In the genomic region with DNA sequence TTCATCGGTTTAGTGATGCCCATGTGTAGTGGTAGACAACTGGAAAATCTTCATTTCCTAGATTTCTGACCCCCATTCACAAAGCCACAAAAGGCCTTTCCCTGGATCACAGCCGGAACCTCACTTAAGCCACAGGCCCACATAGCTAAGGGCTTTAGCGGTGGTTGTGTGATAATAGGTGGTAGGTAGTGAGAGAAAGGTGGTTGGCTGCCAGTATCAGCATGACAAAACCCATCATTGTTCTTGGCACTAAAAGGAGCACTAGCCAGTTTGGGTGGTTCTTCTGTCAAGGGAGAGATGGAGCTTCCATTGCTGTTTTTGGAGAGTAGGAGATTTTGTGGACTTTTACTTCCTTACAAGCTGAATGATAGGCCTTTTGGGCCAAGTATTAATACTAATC, we compare ENCODE assay signal across 1 cellular context.
A peak's percentile ranks its signal among the peaks of the same experiment; 100 is the strongest.
TF ChIP-seq lines count a peak whose summit lies in the region.

No MANE protein-coding gene starts in this region.

TF ChIP-seq in H1, 55 proteins besides CTCF, POLR2A, EP300 and RAD21:
- TF ChIP-seq RFX5 (IDR thresholded peaks at IDR 0.05; ENCODE audit: borderline replicate concordance, low read depth, low read length) (no peak), POU5F1 (IDR thresholded peaks at IDR 0.05; ENCODE audit: low read depth, low read length) (peak; percentile 79; the same call in 1 of the 2 replicates), CHD2 (IDR thresholded peaks at IDR 0.05; ENCODE audit: low read length) (no peak), GTF2F1 (IDR thresholded peaks at IDR 0.05; ENCODE audit: borderline replicate concordance, low read depth, low read length) (no peak), GABPA (IDR thresholded peaks at IDR 0.05; ENCODE audit: borderline replicate concordance, insufficient read depth, low read length) (no peak), YY1 (IDR thresholded peaks at IDR 0.05; ENCODE audit: low read depth, low read length) (peak; percentile 61; the same call in 1 of the 2 replicates), SP1 (IDR thresholded peaks at IDR 0.05; ENCODE audit: low read depth, low read length) (no peak), KDM1A (IDR thresholded peaks at IDR 0.05; ENCODE audit: borderline replicate concordance, low read length) (peak; percentile 73; the same call in 1 of the 2 replicates), POLR2AphosphoS5 (IDR thresholded peaks at IDR 0.05; ENCODE audit: low read depth, low read length) (no peak), CBX5 (IDR thresholded peaks at IDR 0.05; ENCODE audit: low read depth, low read length) (no peak), RBBP5 (IDR thresholded peaks at IDR 0.05; ENCODE audit: borderline replicate concordance, low read depth, low read length) (no peak), RXRA (IDR thresholded peaks at IDR 0.05; ENCODE audit: insufficient read depth, low read depth, low read length) (no peak), CREB1 (IDR thresholded peaks at IDR 0.05) (0 out of 2 replicates have a peak, but pooled peaks have one; percentile 10), ASH2L (IDR thresholded peaks at IDR 0.05; ENCODE audit: low read length) (peak; percentile 44), HDAC2 (IDR thresholded peaks at IDR 0.05; ENCODE audit: borderline replicate concordance in 1 of 2, low read depth in 2 of 2, low read length in 2 of 2) (peak in 1 of 2 experiments; percentile 67; a peak in 1 of 4 replicates), CBX8 (IDR thresholded peaks at IDR 0.05; ENCODE audit: borderline replicate concordance, low read depth, low read length) (no peak), JUN (IDR thresholded peaks at IDR 0.05; ENCODE audit: low read depth, low read length) (no peak), CTBP2 (IDR thresholded peaks at IDR 0.05; ENCODE audit: borderline replicate concordance, insufficient read depth, insufficient read length, low read length) (no peak), SAP30 (IDR thresholded peaks at IDR 0.05; ENCODE audit: insufficient read depth, insufficient replicate concordance, low read length) (no peak), NANOG (IDR thresholded peaks at IDR 0.05; ENCODE audit: insufficient read depth, low read depth, low read length, poor library complexity, severe bottlenecking) (peak; percentile 82), BCL11A (IDR thresholded peaks at IDR 0.05; ENCODE audit: low read depth in 2 of 2, low read length in 2 of 2) (peak in 1 of 2 experiments; percentile 67), EGR1 (IDR thresholded peaks at IDR 0.05; ENCODE audit: borderline replicate concordance, low read depth, low read length) (peak; percentile 72), SIRT6 (IDR thresholded peaks at IDR 0.05; ENCODE audit: low read length) (no peak), FOSL1 (IDR thresholded peaks at IDR 0.05; ENCODE audit: insufficient read depth, low read depth, low read length) (no peak), NRF1 (IDR thresholded peaks at IDR 0.05; ENCODE audit: low read depth, low read length) (no peak), SUZ12 (IDR thresholded peaks at IDR 0.05; ENCODE audit: low read length) (no peak), SP4 (IDR thresholded peaks at IDR 0.05; ENCODE audit: low read length) (no peak), HDAC6 (IDR thresholded peaks at IDR 0.05; ENCODE audit: low read depth, low read length) (no peak), ZNF274 (IDR thresholded peaks at IDR 0.05; ENCODE audit: borderline replicate concordance, extremely low read depth, low read length) (no peak), BACH1 (IDR thresholded peaks at IDR 0.05; ENCODE audit: low read length) (no peak), RNF2 (IDR thresholded peaks at IDR 0.05; ENCODE audit: borderline replicate concordance, low read depth, low read length, missing control alignments, poor library complexity, severe bottlenecking) (no peak), SIN3A (conservative IDR thresholded peaks at IDR 0.05 in 1 of 2, IDR thresholded peaks at IDR 0.05 in 1 of 2; ENCODE audit: low read depth in 1 of 2, low read length in 2 of 2) (no peak), KDM4A (IDR thresholded peaks at IDR 0.05; ENCODE audit: low read depth, low read length, severe bottlenecking) (no peak), TEAD4 (IDR thresholded peaks at IDR 0.05; ENCODE audit: low read depth, low read length) (peak; percentile 71; the same call in 1 of the 2 replicates), CHD1 (IDR thresholded peaks at IDR 0.05; ENCODE audit: low read depth, low read length) (no peak)
- TF ChIP-seq, protein P1, sequence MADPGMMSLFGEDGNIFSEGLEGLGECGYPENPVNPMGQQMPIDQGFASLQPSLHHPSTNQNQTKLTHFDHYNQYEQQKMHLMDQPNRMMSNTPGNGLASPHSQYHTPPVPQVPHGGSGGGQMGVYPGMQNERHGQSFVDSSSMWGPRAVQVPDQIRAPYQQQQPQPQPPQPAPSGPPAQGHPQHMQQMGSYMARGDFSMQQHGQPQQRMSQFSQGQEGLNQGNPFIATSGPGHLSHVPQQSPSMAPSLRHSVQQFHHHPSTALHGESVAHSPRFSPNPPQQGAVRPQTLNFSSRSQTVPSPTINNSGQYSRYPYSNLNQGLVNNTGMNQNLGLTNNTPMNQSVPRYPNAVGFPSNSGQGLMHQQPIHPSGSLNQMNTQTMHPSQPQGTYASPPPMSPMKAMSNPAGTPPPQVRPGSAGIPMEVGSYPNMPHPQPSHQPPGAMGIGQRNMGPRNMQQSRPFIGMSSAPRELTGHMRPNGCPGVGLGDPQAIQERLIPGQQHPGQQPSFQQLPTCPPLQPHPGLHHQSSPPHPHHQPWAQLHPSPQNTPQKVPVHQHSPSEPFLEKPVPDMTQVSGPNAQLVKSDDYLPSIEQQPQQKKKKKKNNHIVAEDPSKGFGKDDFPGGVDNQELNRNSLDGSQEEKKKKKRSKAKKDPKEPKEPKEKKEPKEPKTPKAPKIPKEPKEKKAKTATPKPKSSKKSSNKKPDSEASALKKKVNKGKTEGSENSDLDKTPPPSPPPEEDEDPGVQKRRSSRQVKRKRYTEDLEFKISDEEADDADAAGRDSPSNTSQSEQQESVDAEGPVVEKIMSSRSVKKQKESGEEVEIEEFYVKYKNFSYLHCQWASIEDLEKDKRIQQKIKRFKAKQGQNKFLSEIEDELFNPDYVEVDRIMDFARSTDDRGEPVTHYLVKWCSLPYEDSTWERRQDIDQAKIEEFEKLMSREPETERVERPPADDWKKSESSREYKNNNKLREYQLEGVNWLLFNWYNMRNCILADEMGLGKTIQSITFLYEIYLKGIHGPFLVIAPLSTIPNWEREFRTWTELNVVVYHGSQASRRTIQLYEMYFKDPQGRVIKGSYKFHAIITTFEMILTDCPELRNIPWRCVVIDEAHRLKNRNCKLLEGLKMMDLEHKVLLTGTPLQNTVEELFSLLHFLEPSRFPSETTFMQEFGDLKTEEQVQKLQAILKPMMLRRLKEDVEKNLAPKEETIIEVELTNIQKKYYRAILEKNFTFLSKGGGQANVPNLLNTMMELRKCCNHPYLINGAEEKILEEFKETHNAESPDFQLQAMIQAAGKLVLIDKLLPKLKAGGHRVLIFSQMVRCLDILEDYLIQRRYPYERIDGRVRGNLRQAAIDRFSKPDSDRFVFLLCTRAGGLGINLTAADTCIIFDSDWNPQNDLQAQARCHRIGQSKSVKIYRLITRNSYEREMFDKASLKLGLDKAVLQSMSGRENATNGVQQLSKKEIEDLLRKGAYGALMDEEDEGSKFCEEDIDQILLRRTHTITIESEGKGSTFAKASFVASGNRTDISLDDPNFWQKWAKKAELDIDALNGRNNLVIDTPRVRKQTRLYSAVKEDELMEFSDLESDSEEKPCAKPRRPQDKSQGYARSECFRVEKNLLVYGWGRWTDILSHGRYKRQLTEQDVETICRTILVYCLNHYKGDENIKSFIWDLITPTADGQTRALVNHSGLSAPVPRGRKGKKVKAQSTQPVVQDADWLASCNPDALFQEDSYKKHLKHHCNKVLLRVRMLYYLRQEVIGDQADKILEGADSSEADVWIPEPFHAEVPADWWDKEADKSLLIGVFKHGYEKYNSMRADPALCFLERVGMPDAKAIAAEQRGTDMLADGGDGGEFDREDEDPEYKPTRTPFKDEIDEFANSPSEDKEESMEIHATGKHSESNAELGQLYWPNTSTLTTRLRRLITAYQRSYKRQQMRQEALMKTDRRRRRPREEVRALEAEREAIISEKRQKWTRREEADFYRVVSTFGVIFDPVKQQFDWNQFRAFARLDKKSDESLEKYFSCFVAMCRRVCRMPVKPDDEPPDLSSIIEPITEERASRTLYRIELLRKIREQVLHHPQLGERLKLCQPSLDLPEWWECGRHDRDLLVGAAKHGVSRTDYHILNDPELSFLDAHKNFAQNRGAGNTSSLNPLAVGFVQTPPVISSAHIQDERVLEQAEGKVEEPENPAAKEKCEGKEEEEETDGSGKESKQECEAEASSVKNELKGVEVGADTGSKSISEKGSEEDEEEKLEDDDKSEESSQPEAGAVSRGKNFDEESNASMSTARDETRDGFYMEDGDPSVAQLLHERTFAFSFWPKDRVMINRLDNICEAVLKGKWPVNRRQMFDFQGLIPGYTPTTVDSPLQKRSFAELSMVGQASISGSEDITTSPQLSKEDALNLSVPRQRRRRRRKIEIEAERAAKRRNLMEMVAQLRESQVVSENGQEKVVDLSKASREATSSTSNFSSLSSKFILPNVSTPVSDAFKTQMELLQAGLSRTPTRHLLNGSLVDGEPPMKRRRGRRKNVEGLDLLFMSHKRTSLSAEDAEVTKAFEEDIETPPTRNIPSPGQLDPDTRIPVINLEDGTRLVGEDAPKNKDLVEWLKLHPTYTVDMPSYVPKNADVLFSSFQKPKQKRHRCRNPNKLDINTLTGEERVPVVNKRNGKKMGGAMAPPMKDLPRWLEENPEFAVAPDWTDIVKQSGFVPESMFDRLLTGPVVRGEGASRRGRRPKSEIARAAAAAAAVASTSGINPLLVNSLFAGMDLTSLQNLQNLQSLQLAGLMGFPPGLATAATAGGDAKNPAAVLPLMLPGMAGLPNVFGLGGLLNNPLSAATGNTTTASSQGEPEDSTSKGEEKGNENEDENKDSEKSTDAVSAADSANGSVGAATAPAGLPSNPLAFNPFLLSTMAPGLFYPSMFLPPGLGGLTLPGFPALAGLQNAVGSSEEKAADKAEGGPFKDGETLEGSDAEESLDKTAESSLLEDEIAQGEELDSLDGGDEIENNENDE (IDR thresholded peaks at IDR 0.05; ENCODE audit: insufficient replicate concordance, low read length) = peak; percentile 29
- TF ChIP-seq, protein P2, sequence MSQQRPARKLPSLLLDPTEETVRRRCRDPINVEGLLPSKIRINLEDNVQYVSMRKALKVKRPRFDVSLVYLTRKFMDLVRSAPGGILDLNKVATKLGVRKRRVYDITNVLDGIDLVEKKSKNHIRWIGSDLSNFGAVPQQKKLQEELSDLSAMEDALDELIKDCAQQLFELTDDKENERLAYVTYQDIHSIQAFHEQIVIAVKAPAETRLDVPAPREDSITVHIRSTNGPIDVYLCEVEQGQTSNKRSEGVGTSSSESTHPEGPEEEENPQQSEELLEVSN (IDR thresholded peaks at IDR 0.05) = 0 out of 2 replicates have a peak, but pooled peaks have one; percentile 13
- TF ChIP-seq, protein P3, sequence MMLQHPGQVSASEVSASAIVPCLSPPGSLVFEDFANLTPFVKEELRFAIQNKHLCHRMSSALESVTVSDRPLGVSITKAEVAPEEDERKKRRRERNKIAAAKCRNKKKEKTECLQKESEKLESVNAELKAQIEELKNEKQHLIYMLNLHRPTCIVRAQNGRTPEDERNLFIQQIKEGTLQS (IDR thresholded peaks at IDR 0.05; ENCODE audit: insufficient read depth, low read depth, low read length) = no peak
- TF ChIP-seq, protein P4, sequence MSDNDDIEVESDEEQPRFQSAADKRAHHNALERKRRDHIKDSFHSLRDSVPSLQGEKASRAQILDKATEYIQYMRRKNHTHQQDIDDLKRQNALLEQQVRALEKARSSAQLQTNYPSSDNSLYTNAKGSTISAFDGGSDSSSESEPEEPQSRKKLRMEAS (IDR thresholded peaks at IDR 0.05) = no peak
- TF ChIP-seq, protein P5, sequence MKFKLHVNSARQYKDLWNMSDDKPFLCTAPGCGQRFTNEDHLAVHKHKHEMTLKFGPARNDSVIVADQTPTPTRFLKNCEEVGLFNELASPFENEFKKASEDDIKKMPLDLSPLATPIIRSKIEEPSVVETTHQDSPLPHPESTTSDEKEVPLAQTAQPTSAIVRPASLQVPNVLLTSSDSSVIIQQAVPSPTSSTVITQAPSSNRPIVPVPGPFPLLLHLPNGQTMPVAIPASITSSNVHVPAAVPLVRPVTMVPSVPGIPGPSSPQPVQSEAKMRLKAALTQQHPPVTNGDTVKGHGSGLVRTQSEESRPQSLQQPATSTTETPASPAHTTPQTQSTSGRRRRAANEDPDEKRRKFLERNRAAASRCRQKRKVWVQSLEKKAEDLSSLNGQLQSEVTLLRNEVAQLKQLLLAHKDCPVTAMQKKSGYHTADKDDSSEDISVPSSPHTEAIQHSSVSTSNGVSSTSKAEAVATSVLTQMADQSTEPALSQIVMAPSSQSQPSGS (IDR thresholded peaks at IDR 0.05; ENCODE audit: low read length) = peak; percentile 66; the same call in 1 of the 2 replicates
